Comparison of ENCODE assay signal across 19 cellular contexts in the genomic region with DNA sequence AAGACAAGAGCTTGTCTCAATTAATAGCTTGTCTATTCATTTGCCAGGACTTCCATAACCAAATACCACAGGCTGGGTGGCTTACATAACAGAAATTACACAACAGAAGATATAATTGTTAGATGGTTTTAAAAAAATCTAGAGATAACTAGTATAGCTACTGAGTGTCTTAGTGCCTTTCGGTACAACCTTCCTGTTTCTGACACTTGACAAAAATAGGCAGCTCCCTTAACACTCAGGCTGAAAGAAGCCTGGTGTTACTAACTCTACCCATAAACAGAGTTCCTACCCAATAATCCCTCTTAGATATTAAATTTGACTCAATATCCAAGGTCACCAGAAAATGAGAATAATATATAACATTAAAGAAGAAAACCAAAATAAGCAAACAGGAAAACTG.
DNase-seq lines count a peak whose midpoint lies in the region; ATAC-seq and TF ChIP-seq lines count a peak whose summit lies in the region.
"Had no signal": no experiment of that assay in that cellular context is flagged by ENCODE, and none has a peak within 500 bp of the region (broad histone marks: within the 10 kb centered on the region; RNA-seq: fewer than 3 reads in every experiment).

No MANE protein-coding gene starts in this region.

- no peak for TF ChIP-seq CTCF in ascending aorta (IDR thresholded peaks at IDR 0.05)

- H3K4me1 ChIP-seq in ascending aorta, result no peaks in the 10 kb centered on the region
- H3K4me1 ChIP-seq: Caco-2, stomach, vagina had no signal

- no peaks in the 10 kb centered on the region for H3K27me3 ChIP-seq in ascending aorta
- H3K27me3 ChIP-seq: stomach, vagina had no signal

- no peak overlapping the region for H3K27ac ChIP-seq in ascending aorta
- H3K27ac ChIP-seq: stomach, vagina had no signal

- no peaks in the 10 kb centered on the region for H3K36me3 ChIP-seq in ascending aorta
- H3K36me3 ChIP-seq: stomach, vagina had no signal

- ATAC-seq in GM18498 (IDR thresholded peaks at IDR 0.05; ENCODE audit: unreplicated experiment), result peak; percentile 66
- ATAC-seq in GM21390 (IDR thresholded peaks at IDR 0.05; ENCODE audit: unreplicated experiment), result peak; percentile 46
- peak; percentile 44 for ATAC-seq in HG03064 (IDR thresholded peaks at IDR 0.05; ENCODE audit: low read depth, unreplicated experiment)
- ATAC-seq in GM21526 (IDR thresholded peaks at IDR 0.05; ENCODE audit: low FRiP score, unreplicated experiment), result no peak
- ATAC-seq: activated naive CD4-positive, alpha-beta T cell treated with anti-CD3 and anti-CD28 coated beads, Interleukin-2, amount 50 U/mL, for 72 hours had no signal

- intact Hi-C loops in ascending aorta (cut with DNase I), result no loop called here

- H3K4me3 ChIP-seq in ascending aorta, result no peak overlapping the region
- H3K4me3 ChIP-seq: lung, stomach, vagina had no signal

- DNase-seq in NOMO-1 treated with dmso at 0.1 percent for 144 hours (lab: John Stamatoyannopoulos, UW; ENCODE audit: unreplicated experiment) (peak; percentile 61), ascending aorta (ENCODE audit: low spot score in 2 of 2) (no peak), T1000 (lab: John Stamatoyannopoulos, UW) (no peak)
- DNase-seq in stimulated activated CD4-positive, alpha-beta T cell treated with anti-CD3 and anti-CD28 coated beads, Interleukin-2, amount 100 ng/mL, for 48 hours, result no peak
- DNase-seq: activated CD4-positive, alpha-beta T cell treated with anti-CD3 and anti-CD28 coated beads, Interleukin-2, amount 10 ng/mL, durations not matched to agents 24 days and 14 days; Caco-2; glutamatergic neuron; IMR-90; naive B cell; NCI-H2227 treated with DMSO at 0.1 percent for 48 hours; SHP77 treated with DMSO at 0.1 percent for 48 hours; stomach had no signal

- H3K9me3 ChIP-seq in ascending aorta, result no peaks in the 10 kb centered on the region
- H3K9me3 ChIP-seq: stomach, vagina had no signal
